ENCODE assay signal across 21 cellular contexts in the genomic region with DNA sequence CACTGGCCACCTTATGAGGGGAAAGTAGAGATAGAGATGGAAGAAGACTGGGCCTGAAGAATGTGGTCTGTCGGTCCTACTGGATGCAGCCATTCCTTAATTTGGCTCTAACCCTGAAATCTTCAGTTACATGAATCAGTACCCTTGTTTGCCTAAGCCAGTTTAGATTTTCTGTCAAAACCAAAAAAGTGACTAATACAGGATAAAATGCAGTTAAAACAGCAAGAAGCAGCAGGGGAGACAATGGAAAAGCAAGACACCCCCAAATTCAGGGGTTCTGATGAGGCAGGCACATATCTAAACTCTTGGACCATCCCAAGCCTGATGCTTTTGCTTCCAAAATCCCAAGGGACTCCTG. TPM values are rescaled to one million over a fixed set of nuclear protein-coding genes. Genes with fewer than 3 reads are reported as not detected.
DNase-seq lines count a peak whose midpoint lies in the region; ATAC-seq, FAIRE-seq and TF ChIP-seq lines count a peak whose summit lies in the region.
"Had no signal": no experiment of that assay in that cellular context is flagged by ENCODE, and none has a peak within 500 bp of the region (broad histone marks: within the 10 kb centered on the region; RNA-seq: fewer than 3 reads in every experiment).

No MANE protein-coding gene starts in this region.

- H3K4me1 ChIP-seq in GM23338 (ENCODE audit: insufficient read depth) = no peaks in the 10 kb centered on the region
- no peaks in the 10 kb centered on the region for H3K4me1 ChIP-seq in prostate gland (replicated peaks)
- peaks cover 0 to 10% (median 5%) of the 10 kb centered on the region in 3 donors for H3K4me1 ChIP-seq in pancreas
- H3K4me1 ChIP-seq: vagina had no signal

- no peak for TF ChIP-seq CTCF in AG04450 (IDR thresholded peaks at IDR 0.05; ENCODE audit: low read depth, low read length)
- TF ChIP-seq CTCF in GM23338 (conservative IDR thresholded peaks at IDR 0.05; ENCODE audit: low read depth in 2 of 2) = no peak
- TF ChIP-seq CTCF in coronary artery (IDR thresholded peaks at IDR 0.05) = no peak
- TF ChIP-seq CTCF in prostate gland (IDR thresholded peaks at IDR 0.05) = no peak
- TF ChIP-seq CTCF in pancreas (IDR thresholded peaks at IDR 0.05) = no peak

- intact Hi-C loops in prostate gland (cut with DNase I) (no loop called here), pancreas (cut with DNase I) (no loop called here)

- peaks cover 48% of the 10 kb centered on the region for H3K36me3 Mint-ChIP-seq in GM23338 (ENCODE audit: low read depth)

- H3K4me1 Mint-ChIP-seq in GM23338 = peaks cover 4% of the 10 kb centered on the region; the same call in 2 of the 3 replicates

- CTCF ChIA-PET in AG04450 (lab: Charles Lee) = no interaction called here

- POLR2A ChIA-PET in AG04450 (lab: Yijun Ruan, JAX) = interaction anchor here (1.5 kb wide), 1 partner anchor 23 kb away, joined by 5 read pairs; a partner anchor contains a TSS

- H2AFZ ChIP-seq in GM23338 = no peak overlapping the region

- no peak for ATAC-seq in GM23338
- ATAC-seq in pancreas = no peak
- ATAC-seq in GM18498 (IDR thresholded peaks at IDR 0.05; ENCODE audit: unreplicated experiment) = no peak
- ATAC-seq: activated CD4-positive, CD25-positive, alpha-beta regulatory T cell treated with anti-CD3 and anti-CD28 coated beads, Interleukin-2, amount 50 U/mL, for 24 hours; PC-3 had no signal

- 84% methylated on average over 1 of the region's 1 CpG for WGBS in prostate gland
- 70 to 91% methylated on average over 1 of the region's 1 CpG for WGBS in pancreas, 2 donors

- no peak for TF ChIP-seq POLR2A in prostate gland (IDR thresholded peaks at IDR 0.05)

- no peak for FAIRE-seq in pancreas (lab: Jason Lieb, UNC)
- FAIRE-seq: GM12892 had no signal

- H3K27me3 ChIP-seq in AG04450 (ENCODE audit: control insufficient read depth, insufficient read depth, low read length) = no peaks in the 10 kb centered on the region
- no peaks in the 10 kb centered on the region for H3K27me3 ChIP-seq in GM23338 (ENCODE audit: insufficient read depth)
- no peaks in the 10 kb centered on the region for H3K27me3 ChIP-seq in prostate gland (replicated peaks; ENCODE audit: insufficient read depth)
- no peaks in the 10 kb centered on the region for H3K27me3 ChIP-seq in pancreas
- H3K27me3 ChIP-seq: vagina had no signal

- H3K4me3 Mint-ChIP-seq in GM23338 = 0 out of 3 replicates have a peak overlapping the region, but pooled peaks have one; percentile 3
- H3K4me3 Mint-ChIP-seq: central memory CD8-positive, alpha-beta T cell; stimulated activated naive CD8-positive, alpha-beta T cell treated with anti-CD3 and anti-CD28 coated beads, Interleukin-15, Interleukin-2, amounts not matched to agents 100 ng/mL and 50 ng/mL, for 24 hours had no signal

- DNase-seq in AG04450 (ENCODE audit: low read depth, low spot score) (no peak), GM23338 (ENCODE audit: low spot score) (no peak), coronary artery (ENCODE audit: low spot score) (no peak), prostate gland (ENCODE audit: low spot score) (no peak), pancreas (no peak), COLO829 (ENCODE audit: low spot score) (no peak), NCI-H2171 (lab: John Stamatoyannopoulos, UW) (no peak)
- DNase-seq: amniotic stem cell; effector CD8-positive, alpha-beta T cell; Kasumi-1; kidney glomerular epithelial cell; midbrain; PC-3; T-helper 9 cell had no signal

- H3K9me2 ChIP-seq in GM23338 (ENCODE audit: insufficient read depth) = no peaks in the 10 kb centered on the region

- H3K9me3 ChIP-seq in AG04450 (ENCODE audit: control insufficient read depth, insufficient read depth, low read length) = no peaks in the 10 kb centered on the region
- no peaks in the 10 kb centered on the region for H3K9me3 ChIP-seq in prostate gland
- no peaks in the 10 kb centered on the region for H3K9me3 ChIP-seq in pancreas
- H3K9me3 ChIP-seq: vagina had no signal

- H4K20me1 ChIP-seq in GM23338 (replicated peaks; ENCODE audit: insufficient read depth) = peaks cover 5% of the 10 kb centered on the region; the same call in 1 of the 2 replicates

- H3K36me3 ChIP-seq in GM23338 (ENCODE audit: insufficient read depth) (no peaks in the 10 kb centered on the region; the same call in 1 of the 2 replicates), prostate gland (peaks cover 14 to 23% of the 10 kb centered on the region in 2 donors), pancreas (peaks cover 0 to 24% (median 0%) of the 10 kb centered on the region in 3 donors)

- H3K4me2 ChIP-seq in GM23338 = no peak overlapping the region

- H3K27ac Mint-ChIP-seq in GM23338 = no peak overlapping the region
- H3K27ac Mint-ChIP-seq: stimulated activated naive CD8-positive, alpha-beta T cell treated with anti-CD3 and anti-CD28 coated beads, Interleukin-15, Interleukin-2, amounts not matched to agents 100 ng/mL and 50 ng/mL, for 24 hours had no signal

- no peaks in the 10 kb centered on the region for H3K79me2 ChIP-seq in GM23338 (replicated peaks; ENCODE audit: insufficient read depth)

- H3K4me3 ChIP-seq in AG04450 (ENCODE audit: low read depth, low read length) (no peak overlapping the region), GM23338 (no peak overlapping the region), coronary artery (no peak overlapping the region), prostate gland (no peak overlapping the region), pancreas (no peak overlapping the region)
- H3K4me3 ChIP-seq: SK-N-MC, vagina had no signal

- peak overlapping the region; percentile 68 for H3K27ac ChIP-seq in AG04450 (ENCODE audit: low read depth, low read length)
- H3K27ac ChIP-seq in GM23338 (ENCODE audit: low read depth) = no peak overlapping the region
- H3K27ac ChIP-seq in coronary artery = peak overlapping the region; percentile 29 to 72
- H3K27ac ChIP-seq in prostate gland = peak overlapping the region; percentile 7 to 30
- H3K27ac ChIP-seq in pancreas = no peak overlapping the region
- H3K27ac ChIP-seq: SK-N-MC, vagina had no signal

- H3F3A ChIP-seq in GM23338 (replicated peaks; ENCODE audit: low read depth) = no peaks in the 10 kb centered on the region

- H3K27me3 Mint-ChIP-seq in GM23338 (ENCODE audit: insufficient read depth, low read depth, poor library complexity) = peaks cover 7% of the 10 kb centered on the region
- H3K27me3 Mint-ChIP-seq: central memory CD8-positive, alpha-beta T cell; stimulated activated naive CD8-positive, alpha-beta T cell treated with anti-CD3 and anti-CD28 coated beads, Interleukin-15, Interleukin-2, amounts not matched to agents 100 ng/mL and 50 ng/mL, for 24 hours had no signal

- H3K9me3 Mint-ChIP-seq in GM23338 = no peaks in the 10 kb centered on the region
- H3K9me3 Mint-ChIP-seq: central memory CD8-positive, alpha-beta T cell; stimulated activated naive CD8-positive, alpha-beta T cell treated with anti-CD3 and anti-CD28 coated beads, Interleukin-15, Interleukin-2, amounts not matched to agents 100 ng/mL and 50 ng/mL, for 24 hours had no signal

TF ChIP-seq in GM23338, 12 proteins besides CTCF, POLR2A, EP300 and RAD21 (continues in another document):
- TF ChIP-seq POLR2AphosphoS5 (IDR thresholded peaks at IDR 0.05; ENCODE audit: low read depth) = no peak
- TF ChIP-seq NANOG (IDR thresholded peaks at IDR 0.05; ENCODE audit: borderline replicate concordance) = no peak
- TF ChIP-seq JUNB (IDR thresholded peaks at IDR 0.05; ENCODE audit: unreplicated experiment) = no peak
- TF ChIP-seq EZH2phosphoT487 (IDR thresholded peaks at IDR 0.05; ENCODE audit: unreplicated experiment) = no peak

RNA-seq across cellular contexts. Expression of a gene that starts 17.4 kb away (rescaled TPM):
- polyA plus RNA-seq in AG04450 (2011; rRNA removed) = 148 and 171 TPM in 2 replicates
- 87.4 and 99.3 TPM in 2 replicates for polyA minus RNA-seq in AG04450 (2011; rRNA and poly(A)+ RNA removed)
- 85.7 and 105 TPM in 2 replicates for total RNA-seq in GM23338 (2014; rRNA removed; shearing (Covaris generic))
- polyA plus RNA-seq in GM23338 (2016; fragmentation: Nextera tagmentation; extraction: Ambion mirVana) = 293 and 302 TPM in 2 replicates
- total RNA-seq in prostate gland = 10 to 100 TPM; 47.1 to 64.7 TPM
- 10 to 100 TPM; 43.6 to 61.7 (median 53.3) TPM for total RNA-seq in pancreas
- polyA plus RNA-seq in pancreas = 10 to 100 TPM; 37.9 to 59.3 TPM

RNA-seq across cellular contexts. Expression of a gene that starts 23.2 kb away (rescaled TPM):
- polyA plus RNA-seq in AG04450 (2011; rRNA removed) (24.7 and 34.1 TPM in 2 replicates), GM23338 (2016; fragmentation: Nextera tagmentation; extraction: Ambion mirVana) (31.6 and 34.5 TPM in 2 replicates), pancreas (10 to 100 TPM in 1 of 2 donors, 1 to 10 TPM in 1; 9.0 to 11.0 TPM)
- polyA minus RNA-seq in AG04450 (2011; rRNA and poly(A)+ RNA removed) = 59.3 and 77.2 TPM in 2 replicates
- 33.0 and 43.6 TPM in 2 replicates for total RNA-seq in GM23338 (2014; rRNA removed; shearing (Covaris generic))
- total RNA-seq in prostate gland (10 to 100 TPM; 34.5 to 54.8 TPM), pancreas (1 to 10 TPM; 3.5 to 9.8 (median 6.1) TPM)

Comparison
In these comparisons a context has a peak if more than half of its experiments do, and no peak if none do; other contexts are left out.
1. H3K27ac ChIP-seq: peak in AG04450 (single experiment), coronary artery (2 of 2) and prostate gland (2 of 2); none in GM23338 (single experiment) and pancreas (0 of 4).